8 cellular contexts compared by ENCODE assay signal in genomic region chr1:192575499-192576189, GRCh38. TPM values are rescaled to one million over a fixed set of nuclear protein-coding genes. Genes with fewer than 3 reads are reported as not detected.
DNase-seq lines count a peak whose midpoint lies in the region; ATAC-seq and TF ChIP-seq lines count a peak whose summit lies in the region.

A gene with protein sequence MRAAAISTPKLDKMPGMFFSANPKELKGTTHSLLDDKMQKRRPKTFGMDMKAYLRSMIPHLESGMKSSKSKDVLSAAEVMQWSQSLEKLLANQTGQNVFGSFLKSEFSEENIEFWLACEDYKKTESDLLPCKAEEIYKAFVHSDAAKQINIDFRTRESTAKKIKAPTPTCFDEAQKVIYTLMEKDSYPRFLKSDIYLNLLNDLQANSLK (plus strand): TSS chr1:192575773. CDS start chr1:192575793, 20 bp downstream.

- peak; percentile 81 for ATAC-seq in HG03060 (IDR thresholded peaks at IDR 0.05; ENCODE audit: low read depth, unreplicated experiment)
- ATAC-seq in body of pancreas, result no peak

- no peaks in the 10 kb centered on the region for H3K9me3 ChIP-seq in body of pancreas

- H3K4me3 ChIP-seq in body of pancreas, result no peak within 1 kb of the TSS

- 56 to 68% methylated on average over 7 of the region's 7 CpGs for WGBS in body of pancreas, 2 donors

- intact Hi-C loops in body of pancreas (cut with DNase I), result no loop called here

- TF ChIP-seq CTCF in body of pancreas (IDR thresholded peaks at IDR 0.05), result no peak

- peaks cover 6% of the 10 kb centered on the region for H3K4me1 ChIP-seq in body of pancreas

- DNase-seq in T-helper 2 cell (peak; percentile 22 to 99 (median 59)), body of pancreas (peak in 3 of 4 donors; percentile 13 to 55 (median 16)), occipital lobe (lab: John Stamatoyannopoulos, UW) (no peak), LoVo (ENCODE audit: low spot score) (no peak), kidney tubule cell (ENCODE audit: low spot score) (no peak), amniotic stem cell (lab: John Stamatoyannopoulos, UW) (no peak)

- H3K27me3 ChIP-seq in body of pancreas, result no peaks in the 10 kb centered on the region

- TF ChIP-seq POLR2A in GM18951 (IDR thresholded peaks at IDR 0.05; ENCODE audit: extremely low read depth, insufficient read depth, insufficient read length) (peak; percentile 87), body of pancreas (IDR thresholded peaks at IDR 0.05) (peak in 2 of 3 donors; percentile 62 to 82)

- no peak within 1 kb of the TSS for H3K27ac ChIP-seq in body of pancreas

- no peaks in the 10 kb centered on the region for H3K36me3 ChIP-seq in body of pancreas (replicated peaks in 1 of 2; ENCODE audit: insufficient read depth in 1 of 2, low read depth in 2 of 2)

- in situ Hi-C loops in GM18951 (cut with MboI; ENCODE audit: low sequenced_read_pairs, unreplicated experiment), result no loop called here

RNA-seq across cellular contexts. Expression of the gene that starts here (rescaled TPM):
- total RNA-seq in body of pancreas, result 10 to 100 TPM in 1 of 2 donors, under 1 TPM in 1; 0.99 to 10.4 TPM
- total RNA-seq in occipital lobe, result 18.1 TPM

Comparison
In these comparisons a context has a peak if more than half of its experiments do, and no peak if none do; other contexts are left out.
1. DNase-seq: peak in T-helper 2 cell (5 of 5) and body of pancreas (3 of 4); none in occipital lobe (single experiment), LoVo (single experiment), kidney tubule cell (single experiment) and amniotic stem cell (single experiment).